In the genomic region with DNA sequence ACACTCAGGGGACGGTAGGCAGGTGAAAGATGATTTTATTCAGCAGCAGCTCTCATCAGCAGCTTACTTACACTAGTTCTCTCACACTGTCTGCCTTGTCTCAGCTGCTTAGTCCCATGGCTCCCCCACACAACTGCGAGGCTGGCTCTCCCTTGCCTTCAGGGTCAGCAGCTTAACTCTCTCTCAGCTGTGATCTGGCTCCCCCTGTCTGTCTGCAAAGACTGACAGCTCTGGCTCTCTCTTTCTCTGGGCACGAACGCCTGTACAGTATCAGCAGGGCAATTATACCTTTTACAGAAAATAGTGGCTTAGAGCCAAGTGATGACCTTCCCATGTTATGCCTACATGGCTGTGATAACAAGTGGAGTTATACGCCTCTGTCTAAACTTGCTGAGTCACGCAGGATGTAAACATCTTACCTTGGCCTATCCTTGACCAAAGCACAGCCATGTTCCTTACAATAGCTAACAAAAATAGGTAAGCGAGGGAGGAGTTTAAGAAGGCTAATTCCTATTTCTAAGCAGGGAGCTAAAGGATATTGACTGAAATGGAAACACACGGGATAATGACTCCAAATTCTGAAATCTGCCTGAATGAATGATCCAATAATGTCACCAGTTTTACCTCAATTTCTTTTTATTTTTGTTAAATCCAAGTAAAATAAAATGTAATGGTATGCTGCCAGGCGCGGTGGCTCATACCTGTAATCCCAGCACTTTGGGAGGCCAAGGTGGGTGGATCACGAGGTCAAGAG, we compare ENCODE assay signal across 8 cellular contexts. TPM values are rescaled to one million over a fixed set of nuclear protein-coding genes. Genes with fewer than 3 reads are reported as not detected.
A peak's percentile ranks its signal among the peaks of the same experiment; 100 is the strongest.
DNase-seq lines count a peak whose midpoint lies in the region; ATAC-seq and TF ChIP-seq lines count a peak whose summit lies in the region.

No MANE protein-coding gene starts in this region.

- peak; percentile 73 for DNase-seq in DMS53 (lab: John Stamatoyannopoulos, UW)
- peak; percentile 79 for DNase-seq in HuH-7 (ENCODE audit: low spot score)
- DNase-seq in SK-MEL-5 (ENCODE audit: low read depth, low spot score), result peak; percentile 89
- peak; percentile 39 for DNase-seq in epithelial cell of esophagus (ENCODE audit: low read depth)
- peak; percentile 24 for DNase-seq in pons (ENCODE audit: low spot score)
- no peak for DNase-seq in central memory CD4-positive, alpha-beta T cell
- no peak for DNase-seq in NCI-H774 (lab: John Stamatoyannopoulos, UW)

- no peak for TF ChIP-seq CTCF in epithelial cell of esophagus (IDR thresholded peaks at IDR 0.05; ENCODE audit: insufficient read depth, low read depth, low read length, missing control alignments)

- in situ Hi-C loops in SK-MEL-5 (cut with HindIII; ENCODE audit: low pct_unique_long_range_greater_than_20kb, low sequenced_read_pairs), result no loop called here

- no peak for ATAC-seq in GM18867 (IDR thresholded peaks at IDR 0.05; ENCODE audit: unreplicated experiment)

- no peak overlapping the region for H3K4me3 ChIP-seq in epithelial cell of esophagus (ENCODE audit: low read length)

RNA-seq across cellular contexts. Expression of gene NDUFAB1, which starts 1.1 kb away (rescaled TPM):
- 182 and 201 TPM in 2 replicates for total RNA-seq in SK-MEL-5 (2014; rRNA removed; shearing (Covaris generic))
- 158 and 222 TPM in 2 replicates for polyA plus RNA-seq in SK-MEL-5 (2015; cell fraction: cytosol; rRNA removed)
- 48.3 and 53.0 TPM in 2 replicates for polyA plus RNA-seq in SK-MEL-5 (2015; cell fraction: nucleus; rRNA removed)

RNA-seq across cellular contexts. Expression of gene UBFD1, which starts 39.7 kb away (rescaled TPM):
- total RNA-seq in SK-MEL-5 (2014; rRNA removed; shearing (Covaris generic)), result 41.7 and 53.1 TPM in 2 replicates
- polyA plus RNA-seq in SK-MEL-5 (2015; cell fraction: cytosol; rRNA removed), result 95.2 and 98.0 TPM in 2 replicates
- 88.4 and 100 TPM in 2 replicates for polyA plus RNA-seq in SK-MEL-5 (2015; cell fraction: nucleus; rRNA removed)

RNA-seq across cellular contexts. Expression of gene EARS2, which starts 40.0 kb away (rescaled TPM):
- 41.9 and 44.3 TPM in 2 replicates for total RNA-seq in SK-MEL-5 (2014; rRNA removed; shearing (Covaris generic))
- polyA plus RNA-seq in SK-MEL-5 (2015; cell fraction: cytosol; rRNA removed), result 67.5 and 73.0 TPM in 2 replicates
- 45.2 and 61.6 TPM in 2 replicates for polyA plus RNA-seq in SK-MEL-5 (2015; cell fraction: nucleus; rRNA removed)

RNA-seq across cellular contexts. Expression of gene PALB2, which starts 43.9 kb away (rescaled TPM):
- total RNA-seq in SK-MEL-5 (2014; rRNA removed; shearing (Covaris generic)), result 21.1 and 28.8 TPM in 2 replicates
- polyA plus RNA-seq in SK-MEL-5 (2015; cell fraction: cytosol; rRNA removed), result 14.2 and 14.3 TPM in 2 replicates
- polyA plus RNA-seq in SK-MEL-5 (2015; cell fraction: nucleus; rRNA removed), result 38.5 and 51.1 TPM in 2 replicates

RNA-seq across cellular contexts. Expression of gene DCTN5, which starts 44.1 kb away (rescaled TPM):
- 70.6 and 75.6 TPM in 2 replicates for total RNA-seq in SK-MEL-5 (2014; rRNA removed; shearing (Covaris generic))
- polyA plus RNA-seq in SK-MEL-5 (2015; cell fraction: cytosol; rRNA removed), result 54.6 and 59.9 TPM in 2 replicates
- polyA plus RNA-seq in SK-MEL-5 (2015; cell fraction: nucleus; rRNA removed), result 60.0 and 97.8 TPM in 2 replicates

Comparison
In these comparisons a context has a peak if more than half of its experiments do, and no peak if none do; other contexts are left out.
1. DNase-seq: peak in DMS53 (single experiment), HuH-7 (single experiment), SK-MEL-5 (single experiment), epithelial cell of esophagus (single experiment) and pons (single experiment); none in central memory CD4-positive, alpha-beta T cell (single experiment) and NCI-H774 (single experiment).